In the genomic region with DNA sequence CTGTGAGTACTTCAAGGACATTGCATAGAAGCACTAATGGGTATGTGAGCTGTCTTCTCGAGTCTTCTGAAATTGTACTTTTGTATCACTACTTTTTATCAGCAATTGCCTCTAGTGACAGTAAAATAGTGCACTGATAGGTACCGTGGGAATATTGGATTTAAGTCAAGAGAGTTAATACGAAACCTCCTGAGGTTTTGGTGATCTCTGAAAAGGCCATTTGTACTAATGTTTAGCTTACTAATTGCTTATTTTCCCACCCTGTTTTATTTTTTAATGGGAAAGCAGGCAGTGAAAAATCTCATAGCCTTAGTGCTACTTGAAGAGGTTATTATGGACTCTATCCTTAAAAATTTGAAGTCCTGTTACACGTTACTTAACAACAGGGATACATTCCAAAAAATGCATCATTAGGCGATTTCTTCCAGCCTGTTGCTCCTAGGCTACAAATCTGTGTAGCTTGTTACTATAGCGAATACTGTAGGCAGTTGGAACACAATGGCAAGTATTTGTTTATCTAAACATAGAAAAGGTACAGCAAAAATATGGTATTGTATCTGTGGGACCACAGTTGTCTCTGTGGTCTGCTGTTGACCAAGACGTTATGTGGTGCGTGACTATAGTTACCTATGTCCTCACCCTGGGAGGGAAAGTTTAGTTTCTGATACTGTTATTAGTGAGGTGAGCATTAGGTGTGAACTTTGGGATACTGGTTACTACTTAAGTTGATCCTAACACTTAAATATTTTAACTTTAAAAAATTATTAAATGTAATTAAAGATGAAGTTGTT, we compare ENCODE assay signal across 9 cellular contexts.
DNase-seq lines count a peak whose midpoint lies in the region; ATAC-seq and TF ChIP-seq lines count a peak whose summit lies in the region.
"Had no signal": no experiment of that assay in that cellular context is flagged by ENCODE, and none has a peak within 500 bp of the region (broad histone marks: within the 10 kb centered on the region; RNA-seq: fewer than 3 reads in every experiment).

No MANE protein-coding gene starts in this region.

- TF ChIP-seq CTCF in astrocyte of the spinal cord (IDR thresholded peaks at IDR 0.05; ENCODE audit: low read depth, low read length) (no peak), neutrophil (IDR thresholded peaks at IDR 0.05) (no peak)

- H3K9me3 ChIP-seq in neutrophil: no peaks in the 10 kb centered on the region

- H3K4me3 ChIP-seq in astrocyte of the spinal cord (ENCODE audit: low read depth, low read length) (no peak overlapping the region), neutrophil (ENCODE audit: low read depth in 1 of 2, low read length in 1 of 2) (no peak overlapping the region)
- H3K4me3 ChIP-seq: K562 had no signal

- H3K36me3 ChIP-seq in neutrophil: peaks cover 48% of the 10 kb centered on the region

- no peaks in the 10 kb centered on the region for H3K27me3 ChIP-seq in neutrophil

- DNase-seq in astrocyte of the spinal cord (ENCODE audit: low read depth, low spot score) (peak; percentile 78), DMS153 treated with DMSO at 0.1 percent for 48 hours (lab: John Stamatoyannopoulos, UW; ENCODE audit: unreplicated experiment) (no peak), COLO668 (lab: John Stamatoyannopoulos, UW; ENCODE audit: unreplicated experiment) (no peak), NOMO-1 treated with DMSO at 0.1 percent for 48 hours (lab: John Stamatoyannopoulos, UW; ENCODE audit: unreplicated experiment) (no peak)
- no peak for DNase-seq in stimulated activated CD4-positive, alpha-beta T cell treated with anti-CD3 and anti-CD28 coated beads, Interleukin-4, amount 100 ng/mL, for 1 hour

- H3K27ac ChIP-seq in neutrophil: peak overlapping the region; percentile 2

- H3K4me1 ChIP-seq in neutrophil (ENCODE audit: control insufficient read depth in 1 of 2, insufficient read depth in 1 of 2, low read depth in 1 of 2, low read length in 1 of 2): peaks cover 0 to 8% of the 10 kb centered on the region in 2 experiments

- ATAC-seq in GM18909 (IDR thresholded peaks at IDR 0.05; ENCODE audit: poor library complexity, unreplicated experiment) (peak; percentile 69), HG03135 (IDR thresholded peaks at IDR 0.05; ENCODE audit: unreplicated experiment) (peak; percentile 60)
- ATAC-seq: K562 had no signal

- in situ Hi-C loops in astrocyte of the spinal cord (cut with HindIII; ENCODE audit: low sequenced_read_pairs): no loop called here
